Comparison of ENCODE assay signal across 2 cellular contexts in genomic region chr4:47031713-47032404, GRCh38.
TF ChIP-seq lines count a peak whose summit lies in the region.

No MANE protein-coding gene starts in this region.

TF ChIP-seq in IMR-90, 13 proteins besides CTCF, POLR2A, EP300 and RAD21:
- TF ChIP-seq RFX5 (IDR thresholded peaks at IDR 0.05; ENCODE audit: low read depth, low read length) (no peak), MXI1 (IDR thresholded peaks at IDR 0.05; ENCODE audit: borderline replicate concordance, low read depth, low read length) (no peak), SMC3 (IDR thresholded peaks at IDR 0.05; ENCODE audit: low read depth, low read length) (no peak), ELK1 (IDR thresholded peaks at IDR 0.05; ENCODE audit: borderline replicate concordance, low read depth, low read length) (no peak)

TF ChIP-seq in HepG2, 621 proteins besides CTCF, POLR2A, EP300 and RAD21:
- TF ChIP-seq ZNF512B (CRISPR knock-in tag; IDR thresholded peaks at IDR 0.05; ENCODE audit: borderline replicate concordance) (0 out of 2 replicates have a peak, but pooled peaks have one; percentile 37), CREBL2 (CRISPR knock-in tag; IDR thresholded peaks at IDR 0.05; ENCODE audit: borderline replicate concordance) (no peak), ZSCAN31 (CRISPR knock-in tag; IDR thresholded peaks at IDR 0.05; ENCODE audit: low read depth) (peak; percentile 18; the same call in 1 of the 2 replicates)
TF ChIP-seq in HepG2: peak in this region for 2.
